ENCODE assay signal across 27 cellular contexts in genomic region chr7:71937840-71938371, GRCh38.
"Had no signal": no experiment of that assay in that cellular context is flagged by ENCODE, and none has a peak within 500 bp of the region (broad histone marks: within the 10 kb centered on the region; RNA-seq: fewer than 3 reads in every experiment).

No MANE protein-coding gene starts in this region.

- H3K36me3 Mint-ChIP-seq: activated naive CD4-positive, alpha-beta T cell treated with anti-CD3 and anti-CD28 coated beads, Interleukin-2, amount 50 U/mL, for 72 hours; brain; WTC11 had no signal

- H3K9me3 ChIP-seq: SJSA1 had no signal

- H3K4me1 Mint-ChIP-seq: activated CD4-positive, alpha-beta T cell treated with anti-CD3 and anti-CD28 coated beads, Interleukin-2, amount 10 ng/mL, durations not matched to agents 24 days and 14 days; brain; central memory CD8-positive, alpha-beta T cell had no signal

- H3K4me3 Mint-ChIP-seq: activated CD4-positive, alpha-beta T cell treated with anti-CD3 and anti-CD28 coated beads, Interleukin-2, amount 10 ng/mL, durations not matched to agents 24 days and 14 days; activated T-cell treated with anti-CD3 and anti-CD28 coated beads, Interleukin-2, amount 50 U/mL, for 4 hours; brain; central memory CD8-positive, alpha-beta T cell; T-helper 1 cell treated with Interleukin-12 subunit alpha and Interleukin-12 subunit beta and Interleukin-4 antibody, amounts not matched to agents 30 μg/mL and 1 μg/mL, for 36 hours; WTC11 had no signal

- DNase-seq: activated CD4-positive, alpha-beta T cell treated with anti-CD3 and anti-CD28 coated beads for 1 hour; activated CD4-positive, alpha-beta T cell treated with anti-CD3 and anti-CD28 coated beads, Interleukin-2, amount 10 ng/mL, durations not matched to agents 24 days and 14 days; activated CD4-positive, alpha-beta T cell treated with anti-CD3 and anti-CD28 coated beads, Interleukin-2, amount 50 U/mL, for 48 hours; activated CD8-positive, alpha-beta memory T cell treated with anti-CD3 and anti-CD28 coated beads for 24 hours; activated effector memory CD4-positive, alpha-beta T cell treated with anti-CD3 and anti-CD28 coated beads, Interleukin-2, amount 50 U/mL, for 16 hours; activated naive CD4-positive, alpha-beta T cell treated with Interleukin-2 at 50 U/mL for 16 hours; activated T-cell treated with anti-CD3 and anti-CD28 coated beads, Interleukin-2, amount 50 U/mL, for 4 hours; amygdala; MM.1S; NCI-H1105 treated with DMSO at 0.1 percent for 48 hours; NCI-H1436 treated with DMSO at 0.1 percent for 48 hours; NCI-H187 treated with DMSO at 0.1 percent for 48 hours; NCI-H2081 treated with DMSO at 0.1 percent for 48 hours; NCI-H345; NCI-H510A; NCI-H526 treated with DMSO at 0.1 percent for 48 hours; NK-92 treated with Interleukin-12 subunit alpha and Interleukin-12 subunit beta, amount 100 ng/mL, for 24 hours; PC-3; SHP77 had no signal

- ATAC-seq: activated naive CD4-positive, alpha-beta T cell treated with anti-CD3 and anti-CD28 coated beads, Interleukin-2, amount 50 U/mL, for 72 hours; activated T-cell treated with anti-CD3 and anti-CD28 coated beads, Interleukin-2, amount 50 U/mL, for 4 hours; PC-3; WTC11 had no signal

- H3K36me3 ChIP-seq: SJSA1 had no signal

- H3K27me3 Mint-ChIP-seq: activated CD4-positive, alpha-beta T cell treated with anti-CD3 and anti-CD28 coated beads, Interleukin-2, amount 10 ng/mL, durations not matched to agents 24 days and 14 days; brain; central memory CD8-positive, alpha-beta T cell had no signal

- H3K4me3 ChIP-seq: SJSA1 had no signal

- H3K27ac Mint-ChIP-seq: activated CD4-positive, alpha-beta T cell treated with anti-CD3 and anti-CD28 coated beads, Interleukin-2, amount 10 ng/mL, durations not matched to agents 24 days and 14 days; activated naive CD4-positive, alpha-beta T cell treated with anti-CD3 and anti-CD28 coated beads, Interleukin-2, amount 50 U/mL, for 72 hours; brain; T-helper 1 cell treated with Interleukin-12 subunit alpha and Interleukin-12 subunit beta and Interleukin-4 antibody, amounts not matched to agents 30 μg/mL and 1 μg/mL, for 36 hours; WTC11 had no signal

- H3K27me3 ChIP-seq: SJSA1 had no signal

- FAIRE-seq: astrocyte, RCC 7860 had no signal

- H3K4me1 ChIP-seq: SJSA1 had no signal

- H3K27ac ChIP-seq: SJSA1 had no signal
